ENCODE assay signal across 11 cellular contexts in the genomic region with DNA sequence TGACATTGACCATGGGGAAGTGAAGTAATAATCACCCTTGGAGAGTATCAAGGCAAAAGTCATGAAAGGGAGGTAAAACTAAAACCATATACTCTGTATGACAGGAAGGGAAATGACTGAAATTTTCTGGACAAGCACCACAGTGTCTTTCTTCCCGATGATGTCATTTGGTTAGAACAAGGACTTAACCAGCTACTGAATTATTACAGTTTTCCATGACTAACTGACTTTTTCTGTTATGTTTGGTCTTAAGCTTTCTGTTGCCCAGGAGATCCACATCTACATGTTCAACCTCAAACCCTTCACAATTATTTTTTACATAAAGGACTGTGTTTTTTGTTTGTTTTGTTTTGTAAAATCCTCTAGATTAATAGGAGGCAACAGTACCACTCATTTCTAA. TPM values are rescaled to one million over a fixed set of nuclear protein-coding genes. Genes with fewer than 3 reads are reported as not detected.
DNase-seq lines count a peak whose midpoint lies in the region; ATAC-seq and TF ChIP-seq lines count a peak whose summit lies in the region.
"Had no signal": no experiment of that assay in that cellular context is flagged by ENCODE, and none has a peak within 500 bp of the region (broad histone marks: within the 10 kb centered on the region; RNA-seq: fewer than 3 reads in every experiment).

No MANE protein-coding gene starts in this region.

- DNase-seq in EH (ENCODE audit: low read depth): peak; percentile 86
- peak; percentile 59 to 84 for DNase-seq in foreskin keratinocyte
- DNase-seq in trophoblast cell: no peak
- no peak for DNase-seq in GM13977 (ENCODE audit: low spot score)
- DNase-seq in activated naive CD4-positive, alpha-beta T cell treated with Interleukin-2 at 50 U/mL for 16 hours: no peak
- DNase-seq: activated effector memory CD4-positive, alpha-beta T cell treated with Interleukin-2 at 50 U/mL for 16 hours; DND-41; NCI-H510A had no signal

- peaks cover 10% of the 10 kb centered on the region for H3K79me2 ChIP-seq in trophoblast cell (ENCODE audit: control insufficient read depth, insufficient read depth, low read length, poor library complexity)

- peaks cover 9% of the 10 kb centered on the region for H3K4me1 ChIP-seq in foreskin keratinocyte
- H3K4me1 ChIP-seq in rectal smooth muscle tissue (ENCODE audit: control insufficient read depth, insufficient read depth, low read length): peaks cover 67% of the 10 kb centered on the region
- H3K4me1 ChIP-seq in trophoblast cell (ENCODE audit: control insufficient read depth in 1 of 2, insufficient read depth in 2 of 2, low read length in 2 of 2): peaks cover 16% of the 10 kb centered on the region in 2 experiments

- H2BK120ac ChIP-seq in trophoblast cell (ENCODE audit: insufficient read depth, low read length, poor library complexity): no peak overlapping the region

- no peaks in the 10 kb centered on the region for H3K9me3 ChIP-seq in trophoblast cell (ENCODE audit: insufficient read depth, low read depth, low read length)

- no peak overlapping the region for H2BK5ac ChIP-seq in trophoblast cell (ENCODE audit: low read depth, low read length, poor library complexity)

- H3K27ac Mint-ChIP-seq in activated T-helper 17 cell treated with anti-CD3 and anti-CD28 coated beads, Interleukin-2, amount 50 U/mL, for 72 hours: no peak overlapping the region

- H3K9me3 Mint-ChIP-seq in activated T-helper 17 cell treated with anti-CD3 and anti-CD28 coated beads, Interleukin-2, amount 50 U/mL, for 72 hours: no peaks in the 10 kb centered on the region

- H3K4me2 ChIP-seq in trophoblast cell (ENCODE audit: low read length): no peak overlapping the region

- in situ Hi-C loops in GM13977 (cut with MboI; ENCODE audit: low pct_unique_long_range_greater_than_20kb, low sequenced_read_pairs, unreplicated experiment): no loop called here

- TF ChIP-seq CTCF in foreskin keratinocyte (conservative IDR thresholded peaks at IDR 0.05): no peak
- TF ChIP-seq CTCF in GM13977 (IDR thresholded peaks at IDR 0.05; ENCODE audit: extremely low read depth, insufficient read depth, missing control alignments): no peak

- no peak overlapping the region for H3K9ac ChIP-seq in rectal smooth muscle tissue (ENCODE audit: low read length)
- no peak overlapping the region for H3K9ac ChIP-seq in trophoblast cell (ENCODE audit: low read length)

- H3K18ac ChIP-seq in trophoblast cell (ENCODE audit: low read length): no peak overlapping the region

- H3K27ac ChIP-seq in foreskin keratinocyte (peak overlapping the region; percentile 28), rectal smooth muscle tissue (ENCODE audit: low read depth, low read length) (peak overlapping the region; percentile 93), trophoblast cell (ENCODE audit: low read depth, low read length) (no peak overlapping the region)

- H3K14ac ChIP-seq in trophoblast cell (ENCODE audit: low read length): no peak overlapping the region

- H3K4ac ChIP-seq in trophoblast cell (ENCODE audit: low read depth, low read length): no peak overlapping the region

- H2AFZ ChIP-seq in trophoblast cell (ENCODE audit: insufficient read depth, low read length, poor library complexity): no peak overlapping the region

- no peak overlapping the region for H2AK5ac ChIP-seq in trophoblast cell (ENCODE audit: low read length)

- peaks cover 17% of the 10 kb centered on the region for H3K27me3 Mint-ChIP-seq in activated T-helper 17 cell treated with anti-CD3 and anti-CD28 coated beads, Interleukin-2, amount 50 U/mL, for 72 hours

- WGBS in trophoblast cell (ENCODE audit: extremely low coverage, insufficient coverage, insufficient read length): no CpG with 5 or more reads among the region's 1 CpG

- no peak overlapping the region for H4K12ac ChIP-seq in trophoblast cell (ENCODE audit: low read depth, low read length)

- peak; percentile 46 for ATAC-seq in activated T-helper 17 cell treated with anti-CD3 and anti-CD28 coated beads, Interleukin-2, amount 50 U/mL, for 72 hours (replicated peaks)
- ATAC-seq in foreskin keratinocyte (peak; percentile 89), HG03457 (IDR thresholded peaks at IDR 0.05; ENCODE audit: unreplicated experiment) (no peak)

- no peak overlapping the region for H2BK12ac ChIP-seq in trophoblast cell (ENCODE audit: low read length)

- no peak overlapping the region for H4K91ac ChIP-seq in trophoblast cell (ENCODE audit: low read depth, low read length)

- H3K36me3 Mint-ChIP-seq in activated T-helper 17 cell treated with anti-CD3 and anti-CD28 coated beads, Interleukin-2, amount 50 U/mL, for 72 hours (ENCODE audit: low read depth): no peaks in the 10 kb centered on the region

- H3K36me3 ChIP-seq in rectal smooth muscle tissue (ENCODE audit: control insufficient read depth, insufficient read depth, low read length): no peaks in the 10 kb centered on the region
- H3K36me3 ChIP-seq in trophoblast cell (ENCODE audit: control insufficient read depth in 1 of 2, insufficient read depth in 2 of 2, low read length in 2 of 2): no peaks in the 10 kb centered on the region

- H3K27me3 ChIP-seq in foreskin keratinocyte (no peaks in the 10 kb centered on the region), rectal smooth muscle tissue (ENCODE audit: control insufficient read depth, insufficient read depth, low read length) (no peaks in the 10 kb centered on the region), trophoblast cell (ENCODE audit: insufficient read depth, low read length) (no peaks in the 10 kb centered on the region)

- no peak overlapping the region for H3K4me3 Mint-ChIP-seq in activated T-helper 17 cell treated with anti-CD3 and anti-CD28 coated beads, Interleukin-2, amount 50 U/mL, for 72 hours

- H4K8ac ChIP-seq in trophoblast cell (ENCODE audit: low read depth, low read length): no peak overlapping the region

- H3K23ac ChIP-seq in trophoblast cell (ENCODE audit: low read length): no peak overlapping the region

- no peaks in the 10 kb centered on the region for H3K4me1 Mint-ChIP-seq in activated T-helper 17 cell treated with anti-CD3 and anti-CD28 coated beads, Interleukin-2, amount 50 U/mL, for 72 hours

- H3K4me3 ChIP-seq in rectal smooth muscle tissue (ENCODE audit: low read length): no peak overlapping the region
- H3K4me3 ChIP-seq in trophoblast cell (ENCODE audit: low read depth, low read length): no peak overlapping the region

- peaks cover 14% of the 10 kb centered on the region for H3K79me1 ChIP-seq in trophoblast cell (ENCODE audit: low read length)

RNA-seq across cellular contexts. Expression of gene SCHIP1, which starts 42.9 kb away (rescaled TPM):
- not detected for total RNA-seq in activated T-helper 17 cell treated with anti-CD3 and anti-CD28 coated beads, Interleukin-2, amount 50 U/mL, for 72 hours
- total RNA-seq in foreskin keratinocyte: 1.1 and 1.3 TPM in 2 replicates
- 0.34 and 5.6 TPM in 2 replicates for polyA plus RNA-seq in foreskin keratinocyte
- 12.8 and 13.8 TPM in 2 replicates for polyA plus RNA-seq in trophoblast cell (2013)

Comparison
In these comparisons a context has a peak if more than half of its experiments do, and no peak if none do; other contexts are left out.
1. DNase-seq: peak in EH (single experiment) and foreskin keratinocyte (2 of 2); none in trophoblast cell (0 of 2), GM13977 (single experiment) and activated naive CD4-positive, alpha-beta T cell treated with Interleukin-2 at 50 U/mL for 16 hours (single experiment).